In genomic region chr1:79497193-79497773, GRCh38 we compare ENCODE assay signal across 8 cellular contexts.
DNase-seq lines count a peak whose midpoint lies in the region; ATAC-seq and TF ChIP-seq lines count a peak whose summit lies in the region.

No MANE protein-coding gene starts in this region.

- TF ChIP-seq CTCF in LNCaP clone FGC (IDR thresholded peaks at IDR 0.05; ENCODE audit: control insufficient read depth, extremely low read depth, insufficient read depth) = peak; percentile 91
- TF ChIP-seq CTCF in SU-DHL-6 (IDR thresholded peaks at IDR 0.05; ENCODE audit: insufficient read depth, low read length, poor library complexity, severe bottlenecking) = peak; percentile 84
- TF ChIP-seq CTCF in thoracic aorta (IDR thresholded peaks at IDR 0.05) = peak; percentile 70

- H3F3A ChIP-seq in GM23248 (ENCODE audit: insufficient read depth) (no peaks in the 10 kb centered on the region), SU-DHL-6 (ENCODE audit: insufficient read depth) (no peaks in the 10 kb centered on the region)

- POLR2A ChIA-PET in activated CD4-positive, alpha-beta T cell treated with anti-CD3 and anti-CD28 coated beads, Interleukin-2, amount 10 ng/mL, durations not matched to agents 7 days and 5 days (lab: Charles Lee) = no interaction called here

- no peak overlapping the region for H3K27ac ChIP-seq in GM23248
- H3K27ac ChIP-seq in SU-DHL-6 (ENCODE audit: low read depth, low read length) = no peak overlapping the region
- no peak overlapping the region for H3K27ac ChIP-seq in thoracic aorta

- H3K9ac ChIP-seq in GM23248 = no peak overlapping the region
- no peak overlapping the region for H3K9ac ChIP-seq in SU-DHL-6 (ENCODE audit: low read length)

- H3K36me3 Mint-ChIP-seq in activated CD4-positive, alpha-beta T cell treated with anti-CD3 and anti-CD28 coated beads, Interleukin-2, amount 10 ng/mL, durations not matched to agents 7 days and 5 days (ENCODE audit: low read depth) = no peaks in the 10 kb centered on the region

- no peaks in the 10 kb centered on the region for H3K36me3 ChIP-seq in GM23248 (ENCODE audit: low read depth)
- no peaks in the 10 kb centered on the region for H3K36me3 ChIP-seq in SU-DHL-6 (ENCODE audit: low read length)
- no peaks in the 10 kb centered on the region for H3K36me3 ChIP-seq in thoracic aorta

- H3K4me1 ChIP-seq in GM23248 (ENCODE audit: insufficient read depth) = no peaks in the 10 kb centered on the region
- no peaks in the 10 kb centered on the region for H3K4me1 ChIP-seq in thoracic aorta (ENCODE audit: control insufficient read depth in 1 of 2, low read depth in 2 of 2)

- no peak overlapping the region for H3K4me2 ChIP-seq in GM23248 (ENCODE audit: unreplicated experiment)
- no peak overlapping the region for H3K4me2 ChIP-seq in SU-DHL-6 (ENCODE audit: low read depth, low read length, poor library complexity, severe bottlenecking)

- CTCF ChIA-PET in activated CD4-positive, alpha-beta T cell treated with anti-CD3 and anti-CD28 coated beads, Interleukin-2, amount 10 ng/mL, durations not matched to agents 7 days and 5 days (lab: Charles Lee) = no interaction called here

- H3K9me3 ChIP-seq in GM23248 (ENCODE audit: low read depth) (no peaks in the 10 kb centered on the region), SU-DHL-6 (ENCODE audit: insufficient read depth, low read length) (no peaks in the 10 kb centered on the region), thoracic aorta (no peaks in the 10 kb centered on the region)

- H3K4me1 Mint-ChIP-seq in activated CD4-positive, alpha-beta T cell treated with anti-CD3 and anti-CD28 coated beads, Interleukin-2, amount 10 ng/mL, durations not matched to agents 7 days and 5 days = no peaks in the 10 kb centered on the region

- no peaks in the 10 kb centered on the region for H3K27me3 Mint-ChIP-seq in activated CD4-positive, alpha-beta T cell treated with anti-CD3 and anti-CD28 coated beads, Interleukin-2, amount 10 ng/mL, durations not matched to agents 7 days and 5 days

- H3K79me2 ChIP-seq in GM23248 (ENCODE audit: insufficient read depth) (no peaks in the 10 kb centered on the region), SU-DHL-6 (ENCODE audit: insufficient read depth, low read length) (no peaks in the 10 kb centered on the region)

- in situ Hi-C loops in GM23248 (cut with MboI) = loop anchor here (25.0 kb wide), 1 partner anchor 235 kb away; no protein-coding TSS in a partner anchor

- no peaks in the 10 kb centered on the region for H3K9me3 Mint-ChIP-seq in activated CD4-positive, alpha-beta T cell treated with anti-CD3 and anti-CD28 coated beads, Interleukin-2, amount 10 ng/mL, durations not matched to agents 7 days and 5 days

- H3K4me3 Mint-ChIP-seq in activated CD4-positive, alpha-beta T cell treated with anti-CD3 and anti-CD28 coated beads, Interleukin-2, amount 10 ng/mL, durations not matched to agents 7 days and 5 days = no peak overlapping the region

- no peaks in the 10 kb centered on the region for H3K9me2 ChIP-seq in GM23248 (ENCODE audit: insufficient read depth)
- H3K9me2 ChIP-seq in SU-DHL-6 (replicated peaks; ENCODE audit: insufficient read depth, low read length) = no peaks in the 10 kb centered on the region

- H3K4me3 ChIP-seq in GM23248 (no peak overlapping the region), LNCaP clone FGC (ENCODE audit: low read depth, low read length) (no peak overlapping the region), SU-DHL-6 (ENCODE audit: insufficient read depth, low read length, poor library complexity, severe bottlenecking) (no peak overlapping the region), thoracic aorta (no peak overlapping the region)

- no peak for ATAC-seq in thoracic aorta (ENCODE audit: insufficient number of reproducible peaks, low FRiP score, low read depth)

- H4K20me1 ChIP-seq in GM23248 (ENCODE audit: insufficient read depth) (no peaks in the 10 kb centered on the region), SU-DHL-6 (ENCODE audit: low read depth, low read length) (no peaks in the 10 kb centered on the region)

- H3K27ac Mint-ChIP-seq in activated CD4-positive, alpha-beta T cell treated with anti-CD3 and anti-CD28 coated beads, Interleukin-2, amount 10 ng/mL, durations not matched to agents 7 days and 5 days = no peak overlapping the region

- no peaks in the 10 kb centered on the region; the same call in 1 of the 2 replicates for H3K27me3 ChIP-seq in GM23248 (replicated peaks; ENCODE audit: insufficient read depth)
- H3K27me3 ChIP-seq in SU-DHL-6 (ENCODE audit: low read length) = no peaks in the 10 kb centered on the region
- no peaks in the 10 kb centered on the region for H3K27me3 ChIP-seq in thoracic aorta (replicated peaks; ENCODE audit: insufficient read depth)

- H2AFZ ChIP-seq in GM23248 (no peak overlapping the region), SU-DHL-6 (ENCODE audit: low read depth, low read length, severe bottlenecking) (no peak overlapping the region)

- 22% methylated on average over 4 of the region's 4 CpGs for WGBS in GM23248 (ENCODE audit: low coverage in 1 of 2, low lambda C conversion rate in 2 of 2, missing lambda C conversion rate in 2 of 2), 2 experiments

- DNase-seq in activated CD4-positive, alpha-beta T cell treated with anti-CD3 and anti-CD28 coated beads, Interleukin-2, amount 10 ng/mL, durations not matched to agents 7 days and 5 days = peak; percentile 17
- DNase-seq in activated CD4-positive, alpha-beta T cell treated with anti-CD3 and anti-CD28 coated beads for 1 hour = no peak
- peak; percentile 59 for DNase-seq in GM23248
- peak; percentile 11 for DNase-seq in LNCaP clone FGC (ENCODE audit: low read depth)
- peak; percentile 18 for DNase-seq in glomerular endothelial cell (ENCODE audit: extremely low read depth, low read depth, low spot score)
- no peak for DNase-seq in thoracic aorta (ENCODE audit: low spot score)
- no peak for DNase-seq in NCI-H1930 (lab: John Stamatoyannopoulos, UW)

Comparison
In these comparisons a context has a peak if more than half of its experiments do, and no peak if none do; other contexts are left out.
1. DNase-seq: peak in activated CD4-positive, alpha-beta T cell treated with anti-CD3 and anti-CD28 coated beads, Interleukin-2, amount 10 ng/mL, durations not matched to agents 7 days and 5 days (single experiment), GM23248 (single experiment), LNCaP clone FGC (single experiment) and glomerular endothelial cell (single experiment); none in activated CD4-positive, alpha-beta T cell treated with anti-CD3 and anti-CD28 coated beads for 1 hour (single experiment), thoracic aorta (single experiment) and NCI-H1930 (0 of 2).
2. Peak in every context shown above with its lines, with median percentiles within 50 percentile points of each other: CTCF ChIP-seq.